20 cellular contexts compared by ENCODE assay signal in the genomic region with DNA sequence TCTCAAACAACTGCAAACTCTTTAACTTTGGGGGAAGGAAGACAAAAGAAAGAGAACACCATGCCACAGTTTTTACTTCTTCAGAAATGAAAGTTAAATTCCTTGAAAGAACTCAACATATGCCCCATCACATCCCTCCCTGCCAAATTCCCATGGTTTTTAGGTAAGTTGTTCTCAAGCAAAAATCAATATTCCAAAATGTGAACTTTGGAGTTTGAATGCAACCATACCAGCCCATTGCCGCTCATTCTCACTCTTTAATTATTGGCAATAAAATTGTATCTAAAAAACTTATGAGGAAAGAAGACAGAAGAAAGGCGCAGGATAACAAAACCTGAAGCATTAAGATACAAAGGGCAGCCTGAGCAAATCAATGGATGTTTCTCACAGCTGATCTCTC. TPM values are rescaled to one million over a fixed set of nuclear protein-coding genes. Genes with fewer than 3 reads are reported as not detected.
DNase-seq lines count a peak whose midpoint lies in the region; ATAC-seq and TF ChIP-seq lines count a peak whose summit lies in the region.
"Had no signal": no experiment of that assay in that cellular context is flagged by ENCODE, and none has a peak within 500 bp of the region (broad histone marks: within the 10 kb centered on the region; RNA-seq: fewer than 3 reads in every experiment).

No MANE protein-coding gene starts in this region.

- H3K4me1 Mint-ChIP-seq in GM23338 = no peaks in the 10 kb centered on the region
- H3K4me1 Mint-ChIP-seq in endothelial cell (ENCODE audit: unreplicated experiment) = peaks cover 15% of the 10 kb centered on the region
- H3K4me1 Mint-ChIP-seq in stimulated activated memory B cell treated with anti-CD40 and anti-IgM and Interleukin-4, amounts not matched to agents 10 μg/mL and 1 μg/mL and 100 μg/mL, for 72 hours = peaks cover 19% of the 10 kb centered on the region
- H3K4me1 Mint-ChIP-seq: CD4-positive, alpha-beta memory T cell; CD4-positive, CD25-positive, alpha-beta regulatory T cell; CD8-positive, alpha-beta memory T cell had no signal

- no peak overlapping the region for H3K4me3 Mint-ChIP-seq in GM23338
- H3K4me3 Mint-ChIP-seq in endothelial cell (ENCODE audit: unreplicated experiment) = no peak overlapping the region
- no peak overlapping the region for H3K4me3 Mint-ChIP-seq in stimulated activated memory B cell treated with anti-CD40 and anti-IgM and Interleukin-4, amounts not matched to agents 10 μg/mL and 1 μg/mL and 100 μg/mL, for 72 hours
- H3K4me3 Mint-ChIP-seq: CD14-positive monocyte; CD4-positive, alpha-beta memory T cell; CD4-positive, CD25-positive, alpha-beta regulatory T cell; CD8-positive, alpha-beta memory T cell had no signal

- no peaks in the 10 kb centered on the region for H3K79me2 ChIP-seq in GM23338 (replicated peaks; ENCODE audit: insufficient read depth)

- TF ChIP-seq CTCF in GM23338 (conservative IDR thresholded peaks at IDR 0.05; ENCODE audit: low read depth in 2 of 2) (no peak), endothelial cell (IDR thresholded peaks at IDR 0.05; ENCODE audit: unreplicated experiment) (no peak), right lobe of liver (IDR thresholded peaks at IDR 0.05) (no peak)

- no peaks in the 10 kb centered on the region for H3K9me3 ChIP-seq in right lobe of liver
- H3K9me3 ChIP-seq: BE2C, BLaER1, Caco-2 had no signal

- H3K9me2 ChIP-seq in GM23338 (ENCODE audit: insufficient read depth) = peaks cover 11% of the 10 kb centered on the region; the same call in 1 of the 2 replicates

- TF ChIP-seq POLR2A in right lobe of liver (IDR thresholded peaks at IDR 0.05) = no peak

- H3K36me3 ChIP-seq in GM23338 (ENCODE audit: insufficient read depth) (no peaks in the 10 kb centered on the region), right lobe of liver (no peaks in the 10 kb centered on the region)
- H3K36me3 ChIP-seq: BE2C, BLaER1 had no signal

- 57% methylated on average over 2 of the region's 2 CpGs for WGBS in right lobe of liver (ENCODE audit: insufficient coverage, low coverage, low lambda C conversion rate, missing lambda C conversion rate)

- DNase-seq in GM23338 (ENCODE audit: low spot score) = no peak
- DNase-seq in endothelial cell (ENCODE audit: low spot score) = no peak
- DNase-seq in right lobe of liver = no peak
- no peak for DNase-seq in NAMALWA (ENCODE audit: low spot score)
- DNase-seq in effector CD8-positive, alpha-beta T cell (lab: John Stamatoyannopoulos, UW) = no peak
- DNase-seq: 8988T; ACHN; BE2C; C1 segment of cervical spinal cord; Caco-2; Calu3; CD4-positive, alpha-beta memory T cell; CD4-positive, CD25-positive, alpha-beta regulatory T cell; CD8-positive, alpha-beta memory T cell; DMS79 treated with DMSO at 0.1 percent for 48 hours; GF-D8 had no signal

- H3K4me3 ChIP-seq in GM23338 = no peak overlapping the region
- H3K4me3 ChIP-seq in right lobe of liver = no peak overlapping the region
- H3K4me3 ChIP-seq: BLaER1 had no signal

- no peaks in the 10 kb centered on the region; the same call in 2 of the 3 replicates for H3K9me3 Mint-ChIP-seq in GM23338
- no peaks in the 10 kb centered on the region for H3K9me3 Mint-ChIP-seq in endothelial cell (ENCODE audit: unreplicated experiment)
- H3K9me3 Mint-ChIP-seq in stimulated activated memory B cell treated with anti-CD40 and anti-IgM and Interleukin-4, amounts not matched to agents 10 μg/mL and 1 μg/mL and 100 μg/mL, for 72 hours = no peaks in the 10 kb centered on the region
- H3K9me3 Mint-ChIP-seq: CD8-positive, alpha-beta memory T cell had no signal

- ATAC-seq in GM23338 = no peak
- ATAC-seq in right lobe of liver = peak in 3 of 4 donors; percentile 40 to 53 (median 49)
- no peak for ATAC-seq in stimulated activated memory B cell treated with anti-CD40 and anti-IgM and Interleukin-4, amounts not matched to agents 10 μg/mL and 1 μg/mL and 100 μg/mL, for 72 hours
- ATAC-seq in HG03354 (IDR thresholded peaks at IDR 0.05; ENCODE audit: poor library complexity, severe bottlenecking, unreplicated experiment) = no peak

- H3K4me1 ChIP-seq in GM23338 (ENCODE audit: insufficient read depth) = no peaks in the 10 kb centered on the region
- peaks cover 0 to 3% (median 0%) of the 10 kb centered on the region in 4 donors for H3K4me1 ChIP-seq in right lobe of liver
- H3K4me1 ChIP-seq: BE2C, BLaER1 had no signal

- H3K4me2 ChIP-seq in GM23338 = no peak overlapping the region
- H3K4me2 ChIP-seq: BLaER1 had no signal

- H3K36me3 Mint-ChIP-seq in GM23338 (ENCODE audit: low read depth) = no peaks in the 10 kb centered on the region
- no peaks in the 10 kb centered on the region for H3K36me3 Mint-ChIP-seq in endothelial cell (ENCODE audit: low read depth, unreplicated experiment)
- H3K36me3 Mint-ChIP-seq in stimulated activated memory B cell treated with anti-CD40 and anti-IgM and Interleukin-4, amounts not matched to agents 10 μg/mL and 1 μg/mL and 100 μg/mL, for 72 hours = no peaks in the 10 kb centered on the region
- H3K36me3 Mint-ChIP-seq: CD14-positive monocyte; CD4-positive, alpha-beta memory T cell; CD4-positive, CD25-positive, alpha-beta regulatory T cell; CD8-positive, alpha-beta memory T cell had no signal

- H3K27ac Mint-ChIP-seq in GM23338 = no peak overlapping the region
- peak overlapping the region; percentile 81 for H3K27ac Mint-ChIP-seq in endothelial cell (ENCODE audit: unreplicated experiment)
- H3K27ac Mint-ChIP-seq in stimulated activated memory B cell treated with anti-CD40 and anti-IgM and Interleukin-4, amounts not matched to agents 10 μg/mL and 1 μg/mL and 100 μg/mL, for 72 hours = peak overlapping the region; percentile 4
- H3K27ac Mint-ChIP-seq: CD14-positive monocyte; CD4-positive, alpha-beta memory T cell; CD8-positive, alpha-beta memory T cell had no signal

- H4K20me1 ChIP-seq in GM23338 (replicated peaks; ENCODE audit: insufficient read depth) = no peaks in the 10 kb centered on the region
- H4K20me1 ChIP-seq: BLaER1 had no signal

- intact Hi-C loops in right lobe of liver (cut with DNase I) = no loop called here

- peak overlapping the region; percentile 25; the same call in 1 of the 2 replicates for H2AFZ ChIP-seq in GM23338

- no peak overlapping the region for H3K27ac ChIP-seq in GM23338 (ENCODE audit: low read depth)
- H3K27ac ChIP-seq in right lobe of liver = no peak overlapping the region
- H3K27ac ChIP-seq: BLaER1 had no signal

- H3F3A ChIP-seq in GM23338 (replicated peaks; ENCODE audit: low read depth) = no peaks in the 10 kb centered on the region

- peaks cover 4% of the 10 kb centered on the region for H3K27me3 Mint-ChIP-seq in GM23338 (ENCODE audit: insufficient read depth, low read depth, poor library complexity)
- no peaks in the 10 kb centered on the region for H3K27me3 Mint-ChIP-seq in endothelial cell (ENCODE audit: unreplicated experiment)
- no peaks in the 10 kb centered on the region for H3K27me3 Mint-ChIP-seq in stimulated activated memory B cell treated with anti-CD40 and anti-IgM and Interleukin-4, amounts not matched to agents 10 μg/mL and 1 μg/mL and 100 μg/mL, for 72 hours

- H3K27me3 ChIP-seq in GM23338 (ENCODE audit: insufficient read depth) = no peaks in the 10 kb centered on the region
- H3K27me3 ChIP-seq in right lobe of liver = no peaks in the 10 kb centered on the region
- H3K27me3 ChIP-seq: BLaER1 had no signal

TF ChIP-seq in GM23338, 12 proteins besides CTCF, POLR2A, EP300 and RAD21 (continues in another document):
- no peak for TF ChIP-seq JUNB (IDR thresholded peaks at IDR 0.05; ENCODE audit: unreplicated experiment)
- TF ChIP-seq, protein P1, sequence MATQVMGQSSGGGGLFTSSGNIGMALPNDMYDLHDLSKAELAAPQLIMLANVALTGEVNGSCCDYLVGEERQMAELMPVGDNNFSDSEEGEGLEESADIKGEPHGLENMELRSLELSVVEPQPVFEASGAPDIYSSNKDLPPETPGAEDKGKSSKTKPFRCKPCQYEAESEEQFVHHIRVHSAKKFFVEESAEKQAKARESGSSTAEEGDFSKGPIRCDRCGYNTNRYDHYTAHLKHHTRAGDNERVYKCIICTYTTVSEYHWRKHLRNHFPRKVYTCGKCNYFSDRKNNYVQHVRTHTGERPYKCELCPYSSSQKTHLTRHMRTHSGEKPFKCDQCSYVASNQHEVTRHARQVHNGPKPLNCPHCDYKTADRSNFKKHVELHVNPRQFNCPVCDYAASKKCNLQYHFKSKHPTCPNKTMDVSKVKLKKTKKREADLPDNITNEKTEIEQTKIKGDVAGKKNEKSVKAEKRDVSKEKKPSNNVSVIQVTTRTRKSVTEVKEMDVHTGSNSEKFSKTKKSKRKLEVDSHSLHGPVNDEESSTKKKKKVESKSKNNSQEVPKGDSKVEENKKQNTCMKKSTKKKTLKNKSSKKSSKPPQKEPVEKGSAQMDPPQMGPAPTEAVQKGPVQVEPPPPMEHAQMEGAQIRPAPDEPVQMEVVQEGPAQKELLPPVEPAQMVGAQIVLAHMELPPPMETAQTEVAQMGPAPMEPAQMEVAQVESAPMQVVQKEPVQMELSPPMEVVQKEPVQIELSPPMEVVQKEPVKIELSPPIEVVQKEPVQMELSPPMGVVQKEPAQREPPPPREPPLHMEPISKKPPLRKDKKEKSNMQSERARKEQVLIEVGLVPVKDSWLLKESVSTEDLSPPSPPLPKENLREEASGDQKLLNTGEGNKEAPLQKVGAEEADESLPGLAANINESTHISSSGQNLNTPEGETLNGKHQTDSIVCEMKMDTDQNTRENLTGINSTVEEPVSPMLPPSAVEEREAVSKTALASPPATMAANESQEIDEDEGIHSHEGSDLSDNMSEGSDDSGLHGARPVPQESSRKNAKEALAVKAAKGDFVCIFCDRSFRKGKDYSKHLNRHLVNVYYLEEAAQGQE (IDR thresholded peaks at IDR 0.05; ENCODE audit: unreplicated experiment) = no peak
- TF ChIP-seq STAT1 (IDR thresholded peaks at IDR 0.05; ENCODE audit: unreplicated experiment) = no peak
- TF ChIP-seq NANOG (IDR thresholded peaks at IDR 0.05; ENCODE audit: borderline replicate concordance) = no peak

RNA-seq across cellular contexts. Expression of a gene that starts 31.8 kb away (rescaled TPM):
- total RNA-seq in GM23338 (2014; rRNA removed; shearing (Covaris generic)) = 24.7 and 29.8 TPM in 2 replicates
- 23.1 and 33.7 TPM in 2 replicates for polyA plus RNA-seq in GM23338 (2016; fragmentation: Nextera tagmentation; extraction: Ambion mirVana)
- total RNA-seq in endothelial cell (ENCODE audit: unreplicated experiment) = 18.6 TPM
- total RNA-seq in right lobe of liver = 1 to 10 TPM; 4.2 to 9.5 (median 6.4) TPM

Comparison
In these comparisons a context has a peak if more than half of its experiments do, and no peak if none do; other contexts are left out.
1. ATAC-seq: peak in right lobe of liver (3 of 4); none in GM23338 (single experiment), stimulated activated memory B cell treated with anti-CD40 and anti-IgM and Interleukin-4, amounts not matched to agents 10 μg/mL and 1 μg/mL and 100 μg/mL, for 72 hours (single experiment) and HG03354 (single experiment).